13 cellular contexts compared by ENCODE assay signal in genomic region chr9:13295556-13295955, GRCh38. TPM values are rescaled to one million over a fixed set of nuclear protein-coding genes. Genes with fewer than 3 reads are reported as not detected.
"Had no signal": no experiment of that assay in that cellular context is flagged by ENCODE, and none has a peak within 500 bp of the region (broad histone marks: within the 10 kb centered on the region; RNA-seq: fewer than 3 reads in every experiment).

No MANE protein-coding gene starts in this region.

- DNase-seq: activated CD4-positive, CD25-positive, alpha-beta regulatory T cell treated with anti-CD3 and anti-CD28 coated beads, Interleukin-2, amount 50 U/mL, for 72 hours; activated naive CD8-positive, alpha-beta T cell treated with anti-CD3 and anti-CD28 coated beads for 36 hours; erythroblast; immature natural killer cell; left colon; naive thymus-derived CD8-positive, alpha-beta T cell; posterior cingulate gyrus; stimulated activated CD4-positive, alpha-beta T cell treated with anti-CD3 and anti-CD28 coated beads, Interleukin-2, amount 100 ng/mL, for 48 hours had no signal

- H3K9me3 ChIP-seq: breast epithelium, right atrium auricular region had no signal

- H3K27me3 ChIP-seq: breast epithelium, right atrium auricular region had no signal

- H3K4me3 ChIP-seq: breast epithelium, right atrium auricular region had no signal

- H3K27ac ChIP-seq: breast epithelium, right atrium auricular region had no signal

- H3K36me3 ChIP-seq: breast epithelium, right atrium auricular region had no signal

- H3K4me1 ChIP-seq: breast epithelium, right atrium auricular region had no signal

- ATAC-seq: left colon; naive thymus-derived CD8-positive, alpha-beta T cell; stimulated activated memory B cell treated with anti-CD40 and anti-IgM and Interleukin-4, amounts not matched to agents 10 μg/mL and 1 μg/mL and 100 μg/mL, for 72 hours had no signal

RNA-seq across cellular contexts. Expression of gene MPDZ, which starts 16.1 kb away (rescaled TPM):
- total RNA-seq: activated CD8-positive, alpha-beta memory T cell treated with anti-CD3 and anti-CD28 coated beads for 36 hours; activated naive CD8-positive, alpha-beta T cell treated with anti-CD3 and anti-CD28 coated beads for 36 hours; activated T-helper 1 cell treated with anti-CD3 and anti-CD28 coated beads, Interleukin-12 subunit alpha, Interleukin-12 subunit beta, Interleukin-2, Interleukin-4 antibody, amounts not matched to agents 30 ng/mL and 10 ng/mL and 1 ng/mL, durations not matched to agents 14 hours and 24 hours and 36 hours; naive thymus-derived CD8-positive, alpha-beta T cell had no signal
- polyA plus RNA-seq: immature natural killer cell; naive thymus-derived CD8-positive, alpha-beta T cell had no signal
